Comparison of ENCODE assay signal across 8 cellular contexts in the genomic region with DNA sequence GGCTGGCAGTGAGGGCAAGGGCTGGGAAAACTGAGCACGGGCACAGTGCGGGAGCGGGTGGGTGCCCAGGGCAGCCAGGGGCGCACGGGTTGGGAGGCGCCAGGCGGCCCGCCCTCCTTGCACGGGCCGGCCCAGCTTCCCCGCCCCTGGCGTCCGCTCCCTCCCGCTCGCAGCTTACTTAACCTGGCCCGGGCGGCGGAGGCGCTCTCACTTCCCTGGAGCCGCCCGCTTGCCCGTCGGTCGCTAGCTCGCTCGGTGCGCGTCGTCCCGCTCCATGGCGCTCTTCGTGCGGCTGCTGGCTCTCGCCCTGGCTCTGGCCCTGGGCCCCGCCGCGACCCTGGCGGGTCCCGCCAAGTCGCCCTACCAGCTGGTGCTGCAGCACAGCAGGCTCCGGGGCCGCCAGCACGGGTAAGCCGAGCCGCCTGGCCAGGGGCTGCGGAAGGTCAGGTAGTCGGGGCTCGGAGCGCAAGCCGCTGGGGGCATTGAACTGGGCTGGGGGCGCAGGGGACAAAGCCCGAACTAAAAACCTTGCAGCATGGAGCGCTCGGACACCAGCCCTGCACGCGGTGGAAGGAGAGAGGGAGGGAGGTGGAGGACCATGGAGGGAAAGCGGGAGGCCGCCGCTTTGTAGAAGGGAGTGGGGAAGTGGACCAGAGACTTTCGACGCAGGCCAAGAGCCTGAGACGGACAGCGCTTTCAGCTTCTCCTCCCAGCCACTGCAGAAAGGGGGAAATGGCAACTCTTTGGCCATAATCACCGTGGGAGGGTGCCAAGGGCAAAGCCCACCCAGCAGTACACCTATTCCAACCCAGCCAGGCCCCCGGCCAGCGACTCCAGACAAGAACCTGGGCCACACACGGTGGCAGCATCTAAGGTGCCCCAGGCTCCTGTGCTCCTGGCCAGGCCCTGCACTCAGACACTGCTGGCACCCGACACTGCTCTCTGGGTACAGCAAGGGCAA. TPM values are rescaled to one million over a fixed set of nuclear protein-coding genes. Genes with fewer than 3 reads are reported as not detected.
DNase-seq lines count a peak whose midpoint lies in the region; ATAC-seq and TF ChIP-seq lines count a peak whose summit lies in the region.

A gene (plus strand): TSS at position 207 of the 961 bp plus-strand sequence. CDS start 68 bp downstream, at position 275.

- peaks cover 45% of the 10 kb centered on the region for H3K27me3 ChIP-seq in ectodermal cell (ENCODE audit: control insufficient read depth, insufficient read depth, low read length, poor library complexity, severe bottlenecking)
- no peaks in the 10 kb centered on the region for H3K27me3 ChIP-seq in right lobe of liver
- H3K27me3 ChIP-seq in suprapubic skin = no peaks in the 10 kb centered on the region

- TF ChIP-seq POLR2A in right lobe of liver (IDR thresholded peaks at IDR 0.05) = peak; percentile 90
- TF ChIP-seq POLR2A in suprapubic skin (IDR thresholded peaks at IDR 0.05) = peak in 1 of 2 donors; percentile 74

- H3K36me3 ChIP-seq in ectodermal cell (ENCODE audit: control insufficient read depth, insufficient read depth, low read length) (no peaks in the 10 kb centered on the region), right lobe of liver (no peaks in the 10 kb centered on the region), suprapubic skin (no peaks in the 10 kb centered on the region)

- WGBS in ectodermal cell, 2 experiments = 6 to 7% methylated on average over 68 of the region's 68 CpGs
- WGBS in right lobe of liver (ENCODE audit: insufficient coverage, low coverage, low lambda C conversion rate, missing lambda C conversion rate) = 3% methylated on average over 34 of the region's 68 CpGs
- 4% methylated on average over 54 of the region's 68 CpGs for WGBS in suprapubic skin

- peak in 3 of 4 donors; percentile 8 to 21 (median 13) for TF ChIP-seq CTCF in right lobe of liver (IDR thresholded peaks at IDR 0.05)
- no peak for TF ChIP-seq CTCF in suprapubic skin (IDR thresholded peaks at IDR 0.05)

- peaks cover 19% of the 10 kb centered on the region for H3K27me3 Mint-ChIP-seq in activated T-helper 1 cell treated with anti-CD3 and anti-CD28 coated beads, Interleukin-12 subunit alpha, Interleukin-12 subunit beta, Interleukin-2, Interleukin-4 antibody, amounts not matched to agents 30 ng/mL and 10 ng/mL and 1 ng/mL, durations not matched to agents 14 hours and 24 hours and 36 hours (ENCODE audit: insufficient read depth)

- intact Hi-C loops in activated T-helper 1 cell treated with anti-CD3 and anti-CD28 coated beads, Interleukin-12 subunit alpha, Interleukin-12 subunit beta, Interleukin-2, Interleukin-4 antibody, amounts not matched to agents 30 ng/mL and 10 ng/mL and 1 ng/mL, durations not matched to agents 14 hours and 24 hours and 36 hours (cut with micrococcal nuclease) = no loop called here
- intact Hi-C loops in right lobe of liver (cut with DNase I) = no loop called here

- no peaks in the 10 kb centered on the region for H3K4me1 Mint-ChIP-seq in activated T-helper 1 cell treated with anti-CD3 and anti-CD28 coated beads, Interleukin-12 subunit alpha, Interleukin-12 subunit beta, Interleukin-2, Interleukin-4 antibody, amounts not matched to agents 30 ng/mL and 10 ng/mL and 1 ng/mL, durations not matched to agents 14 hours and 24 hours and 36 hours (ENCODE audit: low read depth)

- no peak for TF ChIP-seq EP300 in suprapubic skin (IDR thresholded peaks at IDR 0.05)

- peak; percentile 92 to 98 (median 97) for ATAC-seq in right lobe of liver

- no peaks in the 10 kb centered on the region for H3K36me3 Mint-ChIP-seq in activated T-helper 1 cell treated with anti-CD3 and anti-CD28 coated beads, Interleukin-12 subunit alpha, Interleukin-12 subunit beta, Interleukin-2, Interleukin-4 antibody, amounts not matched to agents 30 ng/mL and 10 ng/mL and 1 ng/mL, durations not matched to agents 14 hours and 24 hours and 36 hours (ENCODE audit: low read depth)

- peak; percentile 20 for DNase-seq in activated T-helper 1 cell treated with Interleukin-2 at 50 U/mL for 16 hours (ENCODE audit: low read depth)
- DNase-seq in activated T-helper 1 cell treated with anti-CD3 and anti-CD28 coated beads, Interleukin-12 subunit alpha, Interleukin-12 subunit beta, Interleukin-2, Interleukin-4 antibody, amounts not matched to agents 30 ng/mL and 10 ng/mL and 1 ng/mL, durations not matched to agents 14 hours and 24 hours and 36 hours (ENCODE audit: low spot score) = no peak
- peak; percentile 28 for DNase-seq in NOMO-1 treated with dmso at 0.1 percent for 144 hours (lab: John Stamatoyannopoulos, UW; ENCODE audit: unreplicated experiment)
- DNase-seq in right lobe of liver = peak; percentile 85 to 88 (median 87)
- DNase-seq in suprapubic skin (ENCODE audit: low spot score in 2 of 2) = peak; percentile 83 to 88
- DNase-seq in NCI-H1436 treated with DMSO at 0.1 percent for 48 hours (lab: John Stamatoyannopoulos, UW) = no peak
- no peak for DNase-seq in globus pallidus (ENCODE audit: low spot score)

- no peak within 1 kb of the TSS for H3K27ac Mint-ChIP-seq in activated T-helper 1 cell treated with anti-CD3 and anti-CD28 coated beads, Interleukin-12 subunit alpha, Interleukin-12 subunit beta, Interleukin-2, Interleukin-4 antibody, amounts not matched to agents 30 ng/mL and 10 ng/mL and 1 ng/mL, durations not matched to agents 14 hours and 24 hours and 36 hours

- H3K27ac ChIP-seq in ectodermal cell (ENCODE audit: insufficient read depth, low read depth, low read length, poor library complexity, severe bottlenecking) = no peak within 1 kb of the TSS
- peak within 1 kb of the TSS; percentile 54 to 78 (median 67) for H3K27ac ChIP-seq in right lobe of liver
- H3K27ac ChIP-seq in suprapubic skin = peak within 1 kb of the TSS; percentile 72

- H3K4me1 ChIP-seq in ectodermal cell (ENCODE audit: control insufficient read depth, insufficient read depth, low read length) = peaks cover 4% of the 10 kb centered on the region
- peaks cover 0 to 7% (median 0%) of the 10 kb centered on the region in 4 donors for H3K4me1 ChIP-seq in right lobe of liver
- H3K4me1 ChIP-seq in suprapubic skin = peaks cover 61% of the 10 kb centered on the region

- peak within 1 kb of the TSS; percentile 44 for H3K4me3 ChIP-seq in ectodermal cell (ENCODE audit: insufficient read depth, low read depth, low read length)
- peak within 1 kb of the TSS; percentile 59 to 69 (median 63) for H3K4me3 ChIP-seq in right lobe of liver
- peak within 1 kb of the TSS; percentile 60 for H3K4me3 ChIP-seq in suprapubic skin

- H3K9me3 ChIP-seq in ectodermal cell (ENCODE audit: control insufficient read depth, low read length) (no peaks in the 10 kb centered on the region), right lobe of liver (no peaks in the 10 kb centered on the region), suprapubic skin (no peaks in the 10 kb centered on the region)

- H3K4me3 Mint-ChIP-seq in activated T-helper 1 cell treated with anti-CD3 and anti-CD28 coated beads, Interleukin-12 subunit alpha, Interleukin-12 subunit beta, Interleukin-2, Interleukin-4 antibody, amounts not matched to agents 30 ng/mL and 10 ng/mL and 1 ng/mL, durations not matched to agents 14 hours and 24 hours and 36 hours = no peak within 1 kb of the TSS

- no peaks in the 10 kb centered on the region for H3K9me3 Mint-ChIP-seq in activated T-helper 1 cell treated with anti-CD3 and anti-CD28 coated beads, Interleukin-12 subunit alpha, Interleukin-12 subunit beta, Interleukin-2, Interleukin-4 antibody, amounts not matched to agents 30 ng/mL and 10 ng/mL and 1 ng/mL, durations not matched to agents 14 hours and 24 hours and 36 hours

RNA-seq across cellular contexts. Expression of the gene that starts here (rescaled TPM):
- not detected in 2 replicates for total RNA-seq in activated T-helper 1 cell treated with anti-CD3 and anti-CD28 coated beads, Interleukin-12 subunit alpha, Interleukin-12 subunit beta, Interleukin-2, Interleukin-4 antibody, amounts not matched to agents 30 ng/mL and 10 ng/mL and 1 ng/mL, durations not matched to agents 14 hours and 24 hours and 36 hours
- 19.4 TPM for polyA plus RNA-seq in ectodermal cell (2013, experiment 1 of 4)
- polyA plus RNA-seq in ectodermal cell (2013, experiment 2 of 4) = 14.7 TPM
- polyA plus RNA-seq in ectodermal cell (2013, experiment 3 of 4) = 20.0 TPM
- polyA plus RNA-seq in ectodermal cell (2013, experiment 4 of 4) = 19.0 TPM
- 100 to 1,000 TPM in 3 of 6 experiments, 10 to 100 TPM in 3; 30.7 to 143 (median 87.2) TPM for total RNA-seq in right lobe of liver
- 100 to 1,000 TPM; 300 to 719 (median 389) TPM for total RNA-seq in suprapubic skin

Comparison
In these comparisons a context has a peak if more than half of its experiments do, and no peak if none do; other contexts are left out.
1. RNA of the gene that starts here (total RNA-seq): 300 to 719 TPM in suprapubic skin and 30.7 to 143 TPM in right lobe of liver; not detected in activated T-helper 1 cell treated with anti-CD3 and anti-CD28 coated beads, Interleukin-12 subunit alpha, Interleukin-12 subunit beta, Interleukin-2, Interleukin-4 antibody, amounts not matched to agents 30 ng/mL and 10 ng/mL and 1 ng/mL, durations not matched to agents 14 hours and 24 hours and 36 hours; every median in the first group is over 10 times any median in the second.
2. DNase-seq: peak in activated T-helper 1 cell treated with Interleukin-2 at 50 U/mL for 16 hours (single experiment), NOMO-1 treated with dmso at 0.1 percent for 144 hours (single experiment), right lobe of liver (3 of 3) and suprapubic skin (2 of 2); none in activated T-helper 1 cell treated with anti-CD3 and anti-CD28 coated beads, Interleukin-12 subunit alpha, Interleukin-12 subunit beta, Interleukin-2, Interleukin-4 antibody, amounts not matched to agents 30 ng/mL and 10 ng/mL and 1 ng/mL, durations not matched to agents 14 hours and 24 hours and 36 hours (single experiment), NCI-H1436 treated with DMSO at 0.1 percent for 48 hours (single experiment) and globus pallidus (single experiment).
3. CTCF ChIP-seq: peak in right lobe of liver (3 of 4); none in suprapubic skin (0 of 2).
4. Peak in every context shown above with its lines, with median percentiles within 50 percentile points of each other: H3K4me3 ChIP-seq.